8 cellular contexts compared by ENCODE assay signal in the genomic region with DNA sequence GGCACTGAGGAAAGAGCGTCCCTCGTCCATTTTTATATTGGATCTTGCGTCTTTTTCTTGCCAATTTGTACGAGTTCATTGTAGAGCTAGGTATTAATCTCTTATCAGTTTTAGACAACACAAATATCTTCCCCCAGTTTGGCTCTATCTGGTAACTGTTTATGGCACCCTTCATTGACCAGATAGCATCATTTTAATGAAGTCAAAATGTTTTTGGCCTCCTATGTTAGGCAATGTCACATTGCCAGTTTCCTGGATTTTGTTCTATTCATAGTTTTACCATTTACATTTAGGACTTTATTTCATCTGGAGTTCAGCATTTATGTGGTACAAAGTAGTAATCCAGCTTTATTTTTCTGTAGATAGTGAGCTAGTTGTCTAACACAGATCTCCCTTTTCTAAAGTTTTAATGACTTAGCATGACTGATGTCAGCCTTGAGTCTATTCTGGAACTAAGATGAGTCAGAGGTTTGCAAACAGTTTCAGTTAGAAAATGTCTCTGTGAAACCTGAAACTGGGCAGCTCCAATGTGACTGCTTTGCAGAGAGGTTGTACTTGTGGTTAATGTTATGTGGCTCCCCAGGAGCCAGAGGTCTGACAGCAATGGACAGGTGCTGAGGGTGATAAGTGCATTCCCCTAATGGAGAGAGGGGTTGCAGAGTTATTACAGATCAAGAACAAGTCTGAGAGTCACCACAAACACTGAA. TPM values are rescaled to one million over a fixed set of nuclear protein-coding genes. Genes with fewer than 3 reads are reported as not detected.
DNase-seq lines count a peak whose midpoint lies in the region; ATAC-seq, FAIRE-seq and TF ChIP-seq lines count a peak whose summit lies in the region.

No MANE protein-coding gene starts in this region.

- CTCF ChIA-PET in endothelial cell of umbilical vein (lab: Charles Lee): interaction anchor here (2.0 kb wide), 1 partner anchor 122 kb away, joined by 6 read pairs; no protein-coding TSS in a partner anchor

- H3K4me1 ChIP-seq in endothelial cell of umbilical vein (ENCODE audit: control insufficient read depth, extremely low read depth, insufficient read depth, low read length): peaks cover 2% of the 10 kb centered on the region
- peaks cover 54% of the 10 kb centered on the region for H3K4me1 ChIP-seq in psoas muscle

- peak; percentile 86 for DNase-seq in EH (ENCODE audit: low read depth)
- DNase-seq in RCC 7860 (ENCODE audit: low spot score): peak; percentile 81
- DNase-seq in endothelial cell of umbilical vein (ENCODE audit: low read depth, low spot score): no peak
- peak; percentile 34 to 51 for DNase-seq in psoas muscle
- DNase-seq in NCI-H82 (lab: John Stamatoyannopoulos, UW): no peak
- no peak for DNase-seq in lower leg skin (ENCODE audit: low spot score in 2 of 2)

- no peaks in the 10 kb centered on the region for H3K9me1 ChIP-seq in endothelial cell of umbilical vein (replicated peaks; ENCODE audit: control insufficient read depth, extremely low read depth, insufficient read depth, low read length)

- BruUV-seq in endothelial cell of umbilical vein (replicated peaks; lab: Mats Ljungman, UMichigan): no TSS peak

- H3K36me3 ChIP-seq in endothelial cell of umbilical vein (ENCODE audit: control insufficient read depth in 2 of 2, extremely low read depth in 1 of 2, insufficient read depth in 2 of 2, low read length in 2 of 2) (no peaks in the 10 kb centered on the region), psoas muscle (ENCODE audit: insufficient read depth in 1 of 2, low read depth in 1 of 2) (no peaks in the 10 kb centered on the region)

- no peak overlapping the region for H3K9ac ChIP-seq in endothelial cell of umbilical vein (replicated peaks; ENCODE audit: extremely low read depth, insufficient read depth, low read length)

- no peaks in the 10 kb centered on the region for H3K79me2 ChIP-seq in endothelial cell of umbilical vein (ENCODE audit: control insufficient read depth, insufficient read depth, low read length)

- TF ChIP-seq CTCF in endothelial cell of umbilical vein (IDR thresholded peaks at IDR 0.05; ENCODE audit: extremely low read depth in 1 of 2, insufficient read depth in 1 of 2, low read depth in 1 of 2, low read length in 2 of 2) (no peak), psoas muscle (IDR thresholded peaks at IDR 0.05) (no peak), lower leg skin (IDR thresholded peaks at IDR 0.05) (no peak)

- intact Hi-C loops in endothelial cell of umbilical vein (cut with micrococcal nuclease) (no loop called here), psoas muscle (cut with DNase I) (loop anchor here (5.0 to 10.0 kb wide), 3 partner anchors 49 to 306 kb away; partner anchors contain the start of genes FAM47E (in 1 of the 2) and SDAD1 (in 1 of the 2)), lower leg skin (cut with DNase I; ENCODE audit: low total_unique reads) (no loop called here)

- H3K27me3 ChIP-seq in endothelial cell of umbilical vein (ENCODE audit: control insufficient read depth in 2 of 2, insufficient read depth in 2 of 2, low read length in 2 of 2) (peaks cover 0 to 2% of the 10 kb centered on the region in 2 experiments), psoas muscle (ENCODE audit: insufficient read depth in 3 of 3, low read length in 2 of 3) (no peaks in the 10 kb centered on the region)

- ATAC-seq in GM19397 (IDR thresholded peaks at IDR 0.05; ENCODE audit: unreplicated experiment) (peak; percentile 99), HG03354 (IDR thresholded peaks at IDR 0.05; ENCODE audit: poor library complexity, severe bottlenecking, unreplicated experiment) (peak; percentile 99), psoas muscle (peak; percentile 87 to 90 (median 88))

- H2AFZ ChIP-seq in endothelial cell of umbilical vein (ENCODE audit: low read depth, low read length): no peak overlapping the region

- dilution Hi-C loops in endothelial cell of umbilical vein (cut with MboI; ENCODE audit: extremely low pct_ligation_motif_present, low sequenced_read_pairs): no loop called here

- TF ChIP-seq POLR2A in endothelial cell of umbilical vein (IDR thresholded peaks at IDR 0.05; ENCODE audit: low read depth, low read length) (no peak), lower leg skin (IDR thresholded peaks at IDR 0.05) (no peak)

- 50 to 74% (median 61%) methylated on average over 4 of the region's 4 CpGs for WGBS in psoas muscle, 3 donors
- 92 to 93% methylated on average over 4 of the region's 4 CpGs for WGBS in lower leg skin, 2 donors

- no peak overlapping the region for H3K4me3 ChIP-seq in endothelial cell of umbilical vein (replicated peaks in 1 of 3; ENCODE audit: insufficient read depth in 1 of 3, low read depth in 1 of 3, low read length in 3 of 3)
- peak overlapping the region; percentile 10 for H3K4me3 ChIP-seq in psoas muscle
- no peak overlapping the region for H3K4me3 ChIP-seq in lower leg skin (ENCODE audit: low read depth, poor library complexity, severe bottlenecking)

- no peak overlapping the region for H3K27ac ChIP-seq in endothelial cell of umbilical vein (ENCODE audit: insufficient read depth, low read depth, low read length)
- H3K27ac ChIP-seq in psoas muscle: peak overlapping the region; percentile 87

- no peaks in the 10 kb centered on the region for H3K9me3 ChIP-seq in endothelial cell of umbilical vein (replicated peaks; ENCODE audit: control insufficient read depth, insufficient read depth, low read length)
- H3K9me3 ChIP-seq in psoas muscle: peaks cover 2% of the 10 kb centered on the region

- H4K20me1 ChIP-seq in endothelial cell of umbilical vein (replicated peaks; ENCODE audit: control insufficient read depth, extremely low read depth, insufficient read depth, low read length): no peaks in the 10 kb centered on the region

- POLR2A ChIA-PET in endothelial cell of umbilical vein (lab: Charles Lee): no interaction called here

- FAIRE-seq in RCC 7860 (lab: Jason Lieb, UNC) (peak; percentile 96), endothelial cell of umbilical vein (lab: Jason Lieb, UNC) (peak; percentile 21)

- H3K4me2 ChIP-seq in endothelial cell of umbilical vein (ENCODE audit: insufficient read depth, low read length): no peak overlapping the region

TF ChIP-seq in endothelial cell of umbilical vein, 7 proteins besides CTCF, POLR2A, EP300 and RAD21:
- TF ChIP-seq FOS (IDR thresholded peaks at IDR 0.05; ENCODE audit: borderline replicate concordance, insufficient read depth, low read length): peak; percentile 31
- no peak for TF ChIP-seq EZH2 (IDR thresholded peaks at IDR 0.05; ENCODE audit: borderline replicate concordance, low read depth, low read length, severe bottlenecking)

RNA-seq across cellular contexts. Expression of gene STBD1, which starts 5.3 kb away (rescaled TPM):
- total RNA-seq in endothelial cell of umbilical vein (0.18 and 0.25 TPM in 2 replicates), psoas muscle (10 to 100 TPM; 39.8 to 59.7 (median 47.2) TPM), lower leg skin (1 to 10 TPM in 3 of 4 donors, under 1 TPM in 1; 0.89 to 2.3 (median 1.1) TPM)
- polyA plus RNA-seq in endothelial cell of umbilical vein (0.29 and 0.30 TPM in 2 replicates), psoas muscle (10 to 100 TPM; 11.7 to 52.2 (median 32.2) TPM)
- polyA plus RNA-seq in endothelial cell of umbilical vein (2011; cell fraction: cytosol; rRNA removed): 0.30 and 0.34 TPM in 2 replicates
- polyA plus RNA-seq in endothelial cell of umbilical vein (2011; cell fraction: nucleus; rRNA removed): 0.11 and 0.20 TPM in 2 replicates
- 0.63 and 0.65 TPM in 2 replicates for polyA plus RNA-seq in endothelial cell of umbilical vein (2012)
- polyA minus RNA-seq in endothelial cell of umbilical vein: 0.49 and 0.66 TPM in 2 replicates
- polyA minus RNA-seq in endothelial cell of umbilical vein (2011; cell fraction: cytosol; rRNA and poly(A)+ RNA removed): 1.3 TPM
- polyA minus RNA-seq in endothelial cell of umbilical vein (2011; cell fraction: nucleus; rRNA and poly(A)+ RNA removed): 0.10 and 0.24 TPM in 2 replicates

RNA-seq across cellular contexts. Expression of gene FAM47E, which starts 49.7 kb away (rescaled TPM):
- total RNA-seq in endothelial cell of umbilical vein (0.11 TPM in 1 of 2 replicates, not detected in the other), psoas muscle (1 to 10 TPM; 1.7 to 4.6 (median 3.2) TPM), lower leg skin (1 to 10 TPM in 2 of 4 donors, under 1 TPM in 1, not detected in 1; 0.62 to 4.7 (median 1.3) TPM)
- polyA plus RNA-seq in endothelial cell of umbilical vein (not detected in 2 replicates), psoas muscle (1 to 10 TPM; 1.2 to 2.6 (median 1.5) TPM)
- not detected in 2 replicates for polyA plus RNA-seq in endothelial cell of umbilical vein (2011; cell fraction: cytosol; rRNA removed)
- polyA plus RNA-seq in endothelial cell of umbilical vein (2011; cell fraction: nucleus; rRNA removed): 0.11 and 0.32 TPM in 2 replicates
- polyA plus RNA-seq in endothelial cell of umbilical vein (2012): not detected in 2 replicates
- not detected in 2 replicates for polyA minus RNA-seq in endothelial cell of umbilical vein
- not detected for polyA minus RNA-seq in endothelial cell of umbilical vein (2011; cell fraction: cytosol; rRNA and poly(A)+ RNA removed)
- 1.2 TPM in 1 of 2 replicates, not detected in the other for polyA minus RNA-seq in endothelial cell of umbilical vein (2011; cell fraction: nucleus; rRNA and poly(A)+ RNA removed)

Comparison
In these comparisons a context has a peak if more than half of its experiments do, and no peak if none do; other contexts are left out.
1. DNase-seq: peak in EH (single experiment), RCC 7860 (single experiment) and psoas muscle (2 of 2); none in endothelial cell of umbilical vein (single experiment), NCI-H82 (single experiment) and lower leg skin (0 of 2).
2. RNA of gene STBD1, which starts 5.3 kb away (total RNA-seq): 39.8 to 59.7 TPM in psoas muscle; 0.89 to 2.3 TPM in lower leg skin and 0.18 to 0.25 TPM in endothelial cell of umbilical vein; every median in the first group is over 10 times any median in the second.
3. intact Hi-C loops: an anchor here in psoas muscle (5.0 to 10.0 kb wide); none called in endothelial cell of umbilical vein and lower leg skin.
4. Peak in every context shown above with its lines, with median percentiles within 50 percentile points of each other: ATAC-seq.